ENCODE assay signal across 15 cellular contexts in the genomic region with DNA sequence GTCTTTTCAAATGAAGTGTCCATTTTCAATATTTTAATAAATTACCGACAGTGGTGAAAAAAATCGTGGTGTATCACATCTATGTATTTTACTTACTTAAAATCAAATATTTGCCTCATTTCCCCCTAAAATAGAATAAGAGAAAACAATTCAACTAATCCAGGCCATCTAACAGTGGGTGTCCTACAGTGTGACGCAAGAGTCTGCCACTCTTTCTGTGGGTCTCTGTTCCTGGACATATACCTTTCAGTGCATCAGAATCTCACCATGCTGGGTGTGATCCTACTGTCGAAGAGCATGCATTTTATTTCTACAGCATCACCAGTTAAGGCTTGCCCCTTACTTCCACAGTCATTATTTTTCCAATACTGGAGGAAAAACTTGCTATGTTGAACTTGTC.
"Had no signal": no experiment of that assay in that cellular context is flagged by ENCODE, and none has a peak within 500 bp of the region (broad histone marks: within the 10 kb centered on the region; RNA-seq: fewer than 3 reads in every experiment).

No MANE protein-coding gene starts in this region.

- H3K4me1 Mint-ChIP-seq: neural crest cell had no signal

- H3K27me3 ChIP-seq: dorsolateral prefrontal cortex, gastroesophageal sphincter, sigmoid colon had no signal

- ATAC-seq: gastroesophageal sphincter, natural killer cell had no signal

- DNase-seq: dorsolateral prefrontal cortex; effector CD8-positive, alpha-beta T cell; glutamatergic neuron; islet precursor cell; mammary epithelial cell; natural killer cell; posterior cingulate gyrus; sigmoid colon; stimulated activated CD4-positive, alpha-beta T cell treated with anti-CD3 and anti-CD28 coated beads, Interleukin-2, amount 100 ng/mL, for 24 hours; stimulated activated naive CD4-positive, alpha-beta T cell treated with Interleukin-2 at 50 U/mL for 16 hours; trophoblast cell had no signal

- H3K9me3 Mint-ChIP-seq: natural killer cell, neural crest cell had no signal

- H3K36me3 ChIP-seq: gastroesophageal sphincter, sigmoid colon had no signal

- H3K4me3 ChIP-seq: coronary artery, dorsolateral prefrontal cortex, gastroesophageal sphincter, sigmoid colon, skin epidermis had no signal

- H3K9me3 ChIP-seq: gastroesophageal sphincter, sigmoid colon had no signal

- H3K27ac ChIP-seq: coronary artery had no signal

- H3K4me3 Mint-ChIP-seq: natural killer cell, neural crest cell had no signal

- H3K36me3 Mint-ChIP-seq: natural killer cell had no signal
